In the genomic region with DNA sequence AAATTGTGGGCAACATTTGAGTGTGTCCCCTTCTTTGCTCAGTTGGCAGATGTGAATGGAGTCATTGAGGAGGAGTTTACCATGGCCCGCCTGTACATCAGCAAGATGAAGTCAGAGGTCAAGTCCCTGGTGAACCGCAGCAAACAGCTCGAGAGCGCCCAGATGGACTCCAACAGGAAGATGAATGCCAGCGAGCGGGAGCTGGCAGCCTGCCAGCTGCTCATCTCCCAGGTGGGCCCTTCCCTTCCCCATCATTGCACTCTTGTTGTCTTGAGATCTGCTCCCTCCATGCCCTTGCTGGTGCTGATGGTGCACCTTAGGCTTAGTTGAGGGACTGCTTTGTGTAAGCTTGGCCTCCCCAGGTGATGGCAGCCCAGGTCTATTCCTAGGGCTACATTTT, we compare ENCODE assay signal across 2 cellular contexts.
TF ChIP-seq lines count a peak whose summit lies in the region.

No MANE protein-coding gene starts in this region.

TF ChIP-seq in HepG2, 621 proteins besides CTCF, POLR2A, EP300 and RAD21 (continued from another document):
- TF ChIP-seq ZNF280D (CRISPR knock-in tag; IDR thresholded peaks at IDR 0.05) (no peak), ZNF44 (CRISPR knock-in tag; IDR thresholded peaks at IDR 0.05) (no peak), CREB1 (IDR thresholded peaks at IDR 0.05) (no peak), CREB1 (CRISPR knock-in tag; IDR thresholded peaks at IDR 0.05) (no peak), ZNF549 (CRISPR knock-in tag; IDR thresholded peaks at IDR 0.05) (no peak), NONO (IDR thresholded peaks at IDR 0.05) (no peak), NONO (CRISPR knock-in tag; conservative IDR thresholded peaks at IDR 0.05) (no peak)

TF ChIP-seq in GM23338, 12 proteins besides CTCF, POLR2A, EP300 and RAD21 (continued from another document):
- TF ChIP-seq REST (IDR thresholded peaks at IDR 0.05; ENCODE audit: unreplicated experiment): no peak
- TF ChIP-seq EZH2phosphoT487 (IDR thresholded peaks at IDR 0.05; ENCODE audit: unreplicated experiment): no peak
- no peak for TF ChIP-seq ZNF331 (CRISPR knock-in tag; IDR thresholded peaks at IDR 0.05; ENCODE audit: low read depth)
- no peak for TF ChIP-seq ZNF462 (CRISPR knock-in tag; IDR thresholded peaks at IDR 0.05)
- TF ChIP-seq CREB1 (CRISPR knock-in tag; IDR thresholded peaks at IDR 0.05; ENCODE audit: low read depth): no peak
- TF ChIP-seq ETS1 (IDR thresholded peaks at IDR 0.05): no peak
- TF ChIP-seq JUNB (IDR thresholded peaks at IDR 0.05; ENCODE audit: unreplicated experiment): no peak
- no peak for TF ChIP-seq POLR2AphosphoS5 (IDR thresholded peaks at IDR 0.05; ENCODE audit: low read depth)
- TF ChIP-seq EZH2 (IDR thresholded peaks at IDR 0.05; ENCODE audit: low read depth, unreplicated experiment): no peak
- TF ChIP-seq STAT1 (IDR thresholded peaks at IDR 0.05; ENCODE audit: unreplicated experiment): no peak
